In the genomic region with DNA sequence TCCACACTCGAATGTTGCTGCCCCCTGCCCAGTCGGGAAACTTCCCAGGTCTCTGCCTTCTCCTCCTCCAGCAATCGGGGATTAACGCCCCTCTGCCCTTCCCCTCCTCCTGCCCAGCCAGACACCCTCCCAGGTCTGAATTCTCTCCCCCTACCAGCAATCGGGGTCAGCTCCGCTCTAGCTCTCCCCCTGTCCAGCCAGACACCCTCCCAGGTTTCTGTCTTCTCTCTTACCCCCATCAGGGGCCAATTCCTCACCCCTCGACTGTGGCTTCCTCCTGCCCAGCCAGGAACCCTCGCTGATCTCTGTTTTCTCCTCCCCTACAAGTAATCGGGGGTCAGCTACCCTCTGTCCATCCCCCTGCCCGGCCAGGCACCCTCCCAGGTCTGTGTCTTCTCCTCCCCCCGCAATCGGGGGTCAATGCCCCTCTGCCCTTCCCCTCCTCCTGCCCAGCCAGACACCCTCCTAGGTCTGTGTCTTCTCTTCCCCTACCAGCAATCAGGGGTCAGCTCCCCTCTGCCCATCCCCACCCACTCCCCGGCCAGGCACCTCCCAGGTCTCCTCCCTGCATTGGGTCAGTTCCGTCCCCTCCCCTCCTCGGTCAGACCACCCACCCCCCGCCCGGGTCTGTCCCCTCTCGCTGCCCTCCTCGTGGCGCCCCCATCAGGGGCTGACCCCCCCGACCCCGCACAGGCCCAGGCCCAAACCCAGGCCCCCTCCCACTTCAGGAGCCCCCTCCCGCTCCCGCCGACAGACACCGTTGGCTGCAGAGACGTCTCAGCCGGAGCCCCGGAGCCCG, we compare ENCODE assay signal across 23 cellular contexts. TPM values are rescaled to one million over a fixed set of nuclear protein-coding genes. Genes with fewer than 3 reads are reported as not detected.
DNase-seq lines count a peak whose midpoint lies in the region; ATAC-seq and TF ChIP-seq lines count a peak whose summit lies in the region.
"Had no signal": no experiment of that assay in that cellular context is flagged by ENCODE, and none has a peak within 500 bp of the region (broad histone marks: within the 10 kb centered on the region; RNA-seq: fewer than 3 reads in every experiment).

No MANE protein-coding gene starts in this region.

- H3K4me3 ChIP-seq in endodermal cell (ENCODE audit: low read length): peak overlapping the region; percentile 80
- no peak overlapping the region for H3K4me3 ChIP-seq in mesendoderm (ENCODE audit: low read length)
- H3K4me3 ChIP-seq in suprapubic skin: peak overlapping the region; percentile 15
- H3K4me3 ChIP-seq: colonic mucosa, psoas muscle, uterus had no signal

- H3K27ac ChIP-seq in endodermal cell (ENCODE audit: low read depth, low read length): no peak overlapping the region
- no peak overlapping the region for H3K27ac ChIP-seq in mesendoderm (ENCODE audit: low read depth, low read length)
- H3K27ac ChIP-seq in suprapubic skin: no peak overlapping the region
- H3K27ac ChIP-seq: colonic mucosa, psoas muscle, RWPE1, spleen, uterus had no signal

- H3K4me1 Mint-ChIP-seq in activated naive CD8-positive, alpha-beta T cell (ENCODE audit: low read depth): peaks cover 11% of the 10 kb centered on the region
- H3K4me1 Mint-ChIP-seq in activated naive CD8-positive, alpha-beta T cell treated with anti-CD3 and anti-CD28 coated beads for 36 hours: no peaks in the 10 kb centered on the region
- H3K4me1 Mint-ChIP-seq in endodermal cell: peaks cover 12% of the 10 kb centered on the region
- H3K4me1 Mint-ChIP-seq: CD14-positive monocyte had no signal

- H3K4me1 ChIP-seq in endodermal cell (ENCODE audit: control insufficient read depth, insufficient read depth, low read length) (no peaks in the 10 kb centered on the region), mesendoderm (ENCODE audit: control insufficient read depth, low read depth, low read length) (peaks cover 5% of the 10 kb centered on the region), suprapubic skin (peaks cover 9% of the 10 kb centered on the region)
- H3K4me1 ChIP-seq: colonic mucosa, psoas muscle, uterus had no signal

- no peak for TF ChIP-seq POLR2A in suprapubic skin (IDR thresholded peaks at IDR 0.05)

- peaks cover 3% of the 10 kb centered on the region for H3K36me3 Mint-ChIP-seq in activated naive CD8-positive, alpha-beta T cell
- peaks cover 6% of the 10 kb centered on the region for H3K36me3 Mint-ChIP-seq in activated naive CD8-positive, alpha-beta T cell treated with anti-CD3 and anti-CD28 coated beads for 36 hours
- peaks cover 6% of the 10 kb centered on the region for H3K36me3 Mint-ChIP-seq in endodermal cell (ENCODE audit: low read depth)
- H3K36me3 Mint-ChIP-seq: IgD-negative memory B cell had no signal

- ATAC-seq in HG02981 (IDR thresholded peaks at IDR 0.05; ENCODE audit: unreplicated experiment): no peak
- ATAC-seq: psoas muscle had no signal

- no peak overlapping the region for H2BK120ac ChIP-seq in mesendoderm (ENCODE audit: low read depth, low read length)

- H3K23ac ChIP-seq in mesendoderm (ENCODE audit: low read length): peak overlapping the region; percentile 94

- no peak overlapping the region for H4K8ac ChIP-seq in mesendoderm (ENCODE audit: low read depth, low read length)

- peak overlapping the region; percentile 89 for H3K4ac ChIP-seq in mesendoderm (ENCODE audit: low read depth, low read length)

- H3K36me3 ChIP-seq in endodermal cell (ENCODE audit: control insufficient read depth, insufficient read depth, low read length) (no peaks in the 10 kb centered on the region), mesendoderm (ENCODE audit: control insufficient read depth, insufficient read depth, low read length) (no peaks in the 10 kb centered on the region), suprapubic skin (no peaks in the 10 kb centered on the region)
- H3K36me3 ChIP-seq: colonic mucosa, spleen, uterus had no signal

- H3K27ac Mint-ChIP-seq in activated naive CD8-positive, alpha-beta T cell: no peak overlapping the region
- H3K27ac Mint-ChIP-seq in activated naive CD8-positive, alpha-beta T cell treated with anti-CD3 and anti-CD28 coated beads for 36 hours: no peak overlapping the region
- H3K27ac Mint-ChIP-seq in endodermal cell: peak overlapping the region; percentile 39
- H3K27ac Mint-ChIP-seq: activated B cell treated with CpG ODN at 0.5 μM for 24 hours, HFFc6, IgD-negative memory B cell had no signal

- H3K56ac ChIP-seq in mesendoderm (ENCODE audit: low read length): peak overlapping the region; percentile 79

- peak overlapping the region; percentile 96 for H3K18ac ChIP-seq in mesendoderm (ENCODE audit: low read length)

- H3K4me3 Mint-ChIP-seq in activated naive CD8-positive, alpha-beta T cell: peak overlapping the region; percentile 46
- H3K4me3 Mint-ChIP-seq in activated naive CD8-positive, alpha-beta T cell treated with anti-CD3 and anti-CD28 coated beads for 36 hours: no peak overlapping the region
- H3K4me3 Mint-ChIP-seq in endodermal cell: peak overlapping the region; percentile 65
- H3K4me3 Mint-ChIP-seq: activated B cell treated with CpG ODN at 0.5 μM for 24 hours, HFFc6 had no signal

- H3K27me3 ChIP-seq in endodermal cell (ENCODE audit: control insufficient read depth, insufficient read depth, low read length, poor library complexity, severe bottlenecking) (peaks cover 28% of the 10 kb centered on the region), mesendoderm (ENCODE audit: insufficient read depth, low read length, poor library complexity) (no peaks in the 10 kb centered on the region), suprapubic skin (peaks cover 61% of the 10 kb centered on the region)

- peaks cover 18% of the 10 kb centered on the region for H3K27me3 Mint-ChIP-seq in activated naive CD8-positive, alpha-beta T cell
- H3K27me3 Mint-ChIP-seq in activated naive CD8-positive, alpha-beta T cell treated with anti-CD3 and anti-CD28 coated beads for 36 hours: peaks cover 58% of the 10 kb centered on the region
- peaks cover 38% of the 10 kb centered on the region for H3K27me3 Mint-ChIP-seq in endodermal cell (ENCODE audit: insufficient read depth)

- H3K9me3 ChIP-seq in endodermal cell (ENCODE audit: control insufficient read depth, low read length) (peaks cover 7% of the 10 kb centered on the region), suprapubic skin (no peaks in the 10 kb centered on the region)
- H3K9me3 ChIP-seq: colonic mucosa, psoas muscle, uterus had no signal

- DNase-seq in activated naive CD8-positive, alpha-beta T cell treated with anti-CD3 and anti-CD28 coated beads for 36 hours: no peak
- DNase-seq in endodermal cell (peak; percentile 83), mesendoderm (peak; percentile 20), suprapubic skin (ENCODE audit: low spot score in 2 of 2) (no peak), Kasumi-1 (lab: John Stamatoyannopoulos, UW) (no peak), cerebellar cortex (ENCODE audit: low spot score) (no peak)
- DNase-seq: activated B cell treated with CpG ODN at 0.5 μM for 24 hours; activated effector memory CD4-positive, alpha-beta T cell treated with Interleukin-2 at 50 U/mL for 16 hours; aorta; colonic mucosa; HFFc6; NCI-H2107; NCI-H774; psoas muscle; spleen; uterus had no signal

- H3K4me2 ChIP-seq in mesendoderm (ENCODE audit: low read length): peak overlapping the region; percentile 52

- TF ChIP-seq CTCF in endodermal cell (conservative IDR thresholded peaks at IDR 0.05) (no peak), suprapubic skin (IDR thresholded peaks at IDR 0.05) (no peak)

- no peak overlapping the region for H2BK15ac ChIP-seq in mesendoderm (replicated peaks; ENCODE audit: low read depth)

- WGBS in endodermal cell (ENCODE audit: insufficient coverage in 1 of 2, insufficient read length in 1 of 2), 2 experiments: 11 to 17% methylated on average over 16 to 26 of the region's 30 CpGs
- WGBS in mesendoderm (ENCODE audit: extremely low coverage, insufficient coverage, low lambda C conversion rate): no CpG with 5 or more reads among the region's 30 CpGs
- 19% methylated on average over 22 of the region's 30 CpGs for WGBS in suprapubic skin

- H2BK5ac ChIP-seq in mesendoderm (ENCODE audit: low read length): no peak overlapping the region

- H3K79me2 ChIP-seq in mesendoderm (ENCODE audit: control insufficient read depth, insufficient read depth, low read length): no peaks in the 10 kb centered on the region

- H3K79me1 ChIP-seq in mesendoderm (ENCODE audit: low read length): no peaks in the 10 kb centered on the region

- H3K9ac ChIP-seq in endodermal cell (ENCODE audit: extremely low read depth, low read length, poor library complexity, severe bottlenecking) (peak overlapping the region; percentile 59), mesendoderm (ENCODE audit: low read length) (peak overlapping the region; percentile 61)

- no peaks in the 10 kb centered on the region for H3K9me3 Mint-ChIP-seq in activated naive CD8-positive, alpha-beta T cell (ENCODE audit: low read depth)
- H3K9me3 Mint-ChIP-seq in activated naive CD8-positive, alpha-beta T cell treated with anti-CD3 and anti-CD28 coated beads for 36 hours: peaks cover 7% of the 10 kb centered on the region
- H3K9me3 Mint-ChIP-seq in endodermal cell: peaks cover 8% of the 10 kb centered on the region
- H3K9me3 Mint-ChIP-seq: activated B cell treated with CpG ODN at 0.5 μM for 24 hours, HFFc6 had no signal

- no peak overlapping the region for H2AK5ac ChIP-seq in mesendoderm (ENCODE audit: low read length)

- H4K5ac ChIP-seq in mesendoderm (ENCODE audit: low read length): no peak overlapping the region

- TF ChIP-seq EP300 in suprapubic skin (IDR thresholded peaks at IDR 0.05): no peak

RNA-seq across cellular contexts. Expression of a gene that starts 0.7 kb away (rescaled TPM):
- under 1 TPM; 0.54 to 0.84 TPM for total RNA-seq in activated naive CD8-positive, alpha-beta T cell treated with anti-CD3 and anti-CD28 coated beads for 36 hours
- 10 to 100 TPM; 16.4 to 24.6 TPM for total RNA-seq in endodermal cell
- 13.9 TPM for polyA plus RNA-seq in endodermal cell (2013, experiment 1 of 2)
- polyA plus RNA-seq in endodermal cell (2013, experiment 2 of 2): 12.6 TPM
- polyA plus RNA-seq in mesendoderm (2013, experiment 1 of 2): 10.2 TPM
- polyA plus RNA-seq in mesendoderm (2013, experiment 2 of 2): 10.1 TPM
- total RNA-seq in suprapubic skin: 1 to 10 TPM in 2 of 4 donors, not detected in 2; 2.5 to 4.8 TPM
- total RNA-seq: A172, aorta, colonic mucosa, HFFc6, psoas muscle, uterus had no signal
- polyA plus RNA-seq: aorta, CD14-positive monocyte, psoas muscle had no signal

RNA-seq across cellular contexts. Expression of a gene that starts 12.3 kb away (rescaled TPM):
- total RNA-seq in activated naive CD8-positive, alpha-beta T cell treated with anti-CD3 and anti-CD28 coated beads for 36 hours: not detected
- total RNA-seq in endodermal cell: 1 to 10 TPM in 1 of 2 donors, under 1 TPM in 1; 0.58 to 2.8 TPM
- 14.9 TPM for polyA plus RNA-seq in endodermal cell (2013, experiment 1 of 2)
- 12.9 TPM for polyA plus RNA-seq in endodermal cell (2013, experiment 2 of 2)
- 2.9 TPM for polyA plus RNA-seq in mesendoderm (2013, experiment 1 of 2)
- 3.2 TPM for polyA plus RNA-seq in mesendoderm (2013, experiment 2 of 2)
- not detected for total RNA-seq in suprapubic skin
- total RNA-seq: A172; activated B cell treated with CpG ODN at 0.5 μM for 24 hours; aorta; HFFc6; psoas muscle; spleen; T-helper 1 cell treated with Interleukin-12 subunit alpha and Interleukin-12 subunit beta and Interleukin-4 antibody, amounts not matched to agents 30 ng/mL and 1 ng/mL, for 36 hours had no signal
- polyA plus RNA-seq: aorta, CD14-positive monocyte, IgD-negative memory B cell, spleen had no signal

Comparison
In these comparisons a context has a peak if more than half of its experiments do, and no peak if none do; other contexts are left out.
1. DNase-seq: peak in endodermal cell (single experiment) and mesendoderm (single experiment); none in activated naive CD8-positive, alpha-beta T cell treated with anti-CD3 and anti-CD28 coated beads for 36 hours (single experiment), suprapubic skin (0 of 2), Kasumi-1 (0 of 2) and cerebellar cortex (single experiment).